ENCODE assay signal across 1 cellular context in the genomic region with DNA sequence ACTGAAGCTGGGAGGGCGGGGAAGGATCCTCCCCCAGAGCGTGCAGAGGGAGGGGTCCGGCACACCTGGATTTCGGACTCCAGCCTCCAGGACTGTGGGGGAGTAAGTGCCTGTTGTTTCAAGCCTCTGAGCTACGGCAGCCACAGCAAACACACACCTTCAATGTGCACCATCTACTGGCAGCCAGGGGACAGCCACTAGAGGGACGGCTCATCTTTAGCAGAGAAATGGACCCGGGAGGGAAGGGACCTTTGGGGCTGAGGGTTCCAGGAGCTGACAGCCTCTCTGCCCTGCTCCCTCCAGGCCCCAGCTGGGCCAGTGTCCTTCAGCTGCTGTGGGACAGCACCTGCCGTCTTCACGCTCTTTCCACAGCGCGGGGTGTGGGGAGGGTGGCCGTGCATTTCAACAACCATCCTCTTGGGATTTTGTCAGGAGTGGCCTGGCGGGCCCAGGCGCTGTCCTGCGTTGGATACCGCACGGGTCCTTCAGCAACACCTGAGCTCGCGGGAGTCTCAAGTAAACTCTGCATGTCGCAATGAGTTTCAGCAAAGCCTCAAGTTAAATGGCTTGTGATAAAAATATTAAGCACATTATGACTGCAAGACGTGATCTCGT.
TF ChIP-seq lines count a peak whose summit lies in the region.

No MANE protein-coding gene starts in this region.

TF ChIP-seq in GM23338, 12 proteins besides CTCF, POLR2A, EP300 and RAD21 (continued from another document):
- TF ChIP-seq, protein P1, sequence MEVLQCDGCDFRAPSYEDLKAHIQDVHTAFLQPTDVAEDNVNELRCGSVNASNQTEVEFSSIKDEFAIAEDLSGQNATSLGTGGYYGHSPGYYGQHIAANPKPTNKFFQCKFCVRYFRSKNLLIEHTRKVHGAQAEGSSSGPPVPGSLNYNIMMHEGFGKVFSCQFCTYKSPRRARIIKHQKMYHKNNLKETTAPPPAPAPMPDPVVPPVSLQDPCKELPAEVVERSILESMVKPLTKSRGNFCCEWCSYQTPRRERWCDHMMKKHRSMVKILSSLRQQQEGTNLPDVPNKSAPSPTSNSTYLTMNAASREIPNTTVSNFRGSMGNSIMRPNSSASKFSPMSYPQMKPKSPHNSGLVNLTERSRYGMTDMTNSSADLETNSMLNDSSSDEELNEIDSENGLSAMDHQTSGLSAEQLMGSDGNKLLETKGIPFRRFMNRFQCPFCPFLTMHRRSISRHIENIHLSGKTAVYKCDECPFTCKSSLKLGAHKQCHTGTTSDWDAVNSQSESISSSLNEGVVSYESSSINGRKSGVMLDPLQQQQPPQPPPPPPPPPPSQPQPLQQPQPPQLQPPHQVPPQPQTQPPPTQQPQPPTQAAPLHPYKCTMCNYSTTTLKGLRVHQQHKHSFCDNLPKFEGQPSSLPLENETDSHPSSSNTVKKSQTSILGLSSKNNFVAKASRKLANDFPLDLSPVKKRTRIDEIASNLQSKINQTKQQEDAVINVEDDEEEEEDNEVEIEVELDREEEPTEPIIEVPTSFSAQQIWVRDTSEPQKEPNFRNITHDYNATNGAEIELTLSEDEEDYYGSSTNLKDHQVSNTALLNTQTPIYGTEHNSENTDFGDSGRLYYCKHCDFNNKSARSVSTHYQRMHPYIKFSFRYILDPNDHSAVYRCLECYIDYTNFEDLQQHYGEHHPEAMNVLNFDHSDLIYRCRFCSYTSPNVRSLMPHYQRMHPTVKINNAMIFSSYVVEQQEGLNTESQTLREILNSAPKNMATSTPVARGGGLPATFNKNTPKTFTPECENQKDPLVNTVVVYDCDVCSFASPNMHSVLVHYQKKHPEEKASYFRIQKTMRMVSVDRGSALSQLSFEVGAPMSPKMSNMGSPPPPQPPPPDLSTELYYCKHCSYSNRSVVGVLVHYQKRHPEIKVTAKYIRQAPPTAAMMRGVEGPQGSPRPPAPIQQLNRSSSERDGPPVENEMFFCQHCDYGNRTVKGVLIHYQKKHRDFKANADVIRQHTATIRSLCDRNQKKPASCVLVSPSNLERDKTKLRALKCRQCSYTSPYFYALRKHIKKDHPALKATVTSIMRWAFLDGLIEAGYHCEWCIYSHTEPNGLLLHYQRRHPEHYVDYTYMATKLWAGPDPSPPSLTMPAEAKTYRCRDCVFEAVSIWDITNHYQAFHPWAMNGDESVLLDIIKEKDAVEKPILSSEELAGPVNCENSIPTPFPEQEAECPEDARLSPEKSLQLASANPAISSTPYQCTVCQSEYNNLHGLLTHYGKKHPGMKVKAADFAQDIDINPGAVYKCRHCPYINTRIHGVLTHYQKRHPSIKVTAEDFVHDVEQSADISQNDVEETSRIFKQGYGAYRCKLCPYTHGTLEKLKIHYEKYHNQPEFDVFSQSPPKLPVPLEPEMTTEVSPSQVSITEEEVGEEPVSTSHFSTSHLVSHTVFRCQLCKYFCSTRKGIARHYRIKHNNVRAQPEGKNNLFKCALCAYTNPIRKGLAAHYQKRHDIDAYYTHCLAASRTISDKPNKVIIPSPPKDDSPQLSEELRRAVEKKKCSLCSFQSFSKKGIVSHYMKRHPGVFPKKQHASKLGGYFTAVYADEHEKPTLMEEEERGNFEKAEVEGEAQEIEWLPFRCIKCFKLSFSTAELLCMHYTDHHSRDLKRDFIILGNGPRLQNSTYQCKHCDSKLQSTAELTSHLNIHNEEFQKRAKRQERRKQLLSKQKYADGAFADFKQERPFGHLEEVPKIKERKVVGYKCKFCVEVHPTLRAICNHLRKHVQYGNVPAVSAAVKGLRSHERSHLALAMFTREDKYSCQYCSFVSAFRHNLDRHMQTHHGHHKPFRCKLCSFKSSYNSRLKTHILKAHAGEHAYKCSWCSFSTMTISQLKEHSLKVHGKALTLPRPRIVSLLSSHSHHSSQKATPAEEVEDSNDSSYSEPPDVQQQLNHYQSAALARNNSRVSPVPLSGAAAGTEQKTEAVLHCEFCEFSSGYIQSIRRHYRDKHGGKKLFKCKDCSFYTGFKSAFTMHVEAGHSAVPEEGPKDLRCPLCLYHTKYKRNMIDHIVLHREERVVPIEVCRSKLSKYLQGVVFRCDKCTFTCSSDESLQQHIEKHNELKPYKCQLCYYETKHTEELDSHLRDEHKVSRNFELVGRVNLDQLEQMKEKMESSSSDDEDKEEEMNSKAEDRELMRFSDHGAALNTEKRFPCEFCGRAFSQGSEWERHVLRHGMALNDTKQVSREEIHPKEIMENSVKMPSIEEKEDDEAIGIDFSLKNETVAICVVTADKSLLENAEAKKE (CRISPR knock-in tag; IDR thresholded peaks at IDR 0.05) = no peak
- TF ChIP-seq ZNF114 (CRISPR knock-in tag; IDR thresholded peaks at IDR 0.05) (no peak), EZH2 (IDR thresholded peaks at IDR 0.05; ENCODE audit: low read depth, unreplicated experiment) (no peak), EZH2phosphoT487 (IDR thresholded peaks at IDR 0.05; ENCODE audit: unreplicated experiment) (no peak), CREB1 (CRISPR knock-in tag; IDR thresholded peaks at IDR 0.05; ENCODE audit: low read depth) (no peak), NANOG (IDR thresholded peaks at IDR 0.05; ENCODE audit: borderline replicate concordance) (no peak), STAT1 (IDR thresholded peaks at IDR 0.05; ENCODE audit: unreplicated experiment) (no peak), JUNB (IDR thresholded peaks at IDR 0.05; ENCODE audit: unreplicated experiment) (no peak), POLR2AphosphoS5 (IDR thresholded peaks at IDR 0.05; ENCODE audit: low read depth) (no peak)
- TF ChIP-seq, protein P2, sequence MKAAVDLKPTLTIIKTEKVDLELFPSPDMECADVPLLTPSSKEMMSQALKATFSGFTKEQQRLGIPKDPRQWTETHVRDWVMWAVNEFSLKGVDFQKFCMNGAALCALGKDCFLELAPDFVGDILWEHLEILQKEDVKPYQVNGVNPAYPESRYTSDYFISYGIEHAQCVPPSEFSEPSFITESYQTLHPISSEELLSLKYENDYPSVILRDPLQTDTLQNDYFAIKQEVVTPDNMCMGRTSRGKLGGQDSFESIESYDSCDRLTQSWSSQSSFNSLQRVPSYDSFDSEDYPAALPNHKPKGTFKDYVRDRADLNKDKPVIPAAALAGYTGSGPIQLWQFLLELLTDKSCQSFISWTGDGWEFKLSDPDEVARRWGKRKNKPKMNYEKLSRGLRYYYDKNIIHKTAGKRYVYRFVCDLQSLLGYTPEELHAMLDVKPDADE (IDR thresholded peaks at IDR 0.05) = no peak
- TF ChIP-seq, protein P3, sequence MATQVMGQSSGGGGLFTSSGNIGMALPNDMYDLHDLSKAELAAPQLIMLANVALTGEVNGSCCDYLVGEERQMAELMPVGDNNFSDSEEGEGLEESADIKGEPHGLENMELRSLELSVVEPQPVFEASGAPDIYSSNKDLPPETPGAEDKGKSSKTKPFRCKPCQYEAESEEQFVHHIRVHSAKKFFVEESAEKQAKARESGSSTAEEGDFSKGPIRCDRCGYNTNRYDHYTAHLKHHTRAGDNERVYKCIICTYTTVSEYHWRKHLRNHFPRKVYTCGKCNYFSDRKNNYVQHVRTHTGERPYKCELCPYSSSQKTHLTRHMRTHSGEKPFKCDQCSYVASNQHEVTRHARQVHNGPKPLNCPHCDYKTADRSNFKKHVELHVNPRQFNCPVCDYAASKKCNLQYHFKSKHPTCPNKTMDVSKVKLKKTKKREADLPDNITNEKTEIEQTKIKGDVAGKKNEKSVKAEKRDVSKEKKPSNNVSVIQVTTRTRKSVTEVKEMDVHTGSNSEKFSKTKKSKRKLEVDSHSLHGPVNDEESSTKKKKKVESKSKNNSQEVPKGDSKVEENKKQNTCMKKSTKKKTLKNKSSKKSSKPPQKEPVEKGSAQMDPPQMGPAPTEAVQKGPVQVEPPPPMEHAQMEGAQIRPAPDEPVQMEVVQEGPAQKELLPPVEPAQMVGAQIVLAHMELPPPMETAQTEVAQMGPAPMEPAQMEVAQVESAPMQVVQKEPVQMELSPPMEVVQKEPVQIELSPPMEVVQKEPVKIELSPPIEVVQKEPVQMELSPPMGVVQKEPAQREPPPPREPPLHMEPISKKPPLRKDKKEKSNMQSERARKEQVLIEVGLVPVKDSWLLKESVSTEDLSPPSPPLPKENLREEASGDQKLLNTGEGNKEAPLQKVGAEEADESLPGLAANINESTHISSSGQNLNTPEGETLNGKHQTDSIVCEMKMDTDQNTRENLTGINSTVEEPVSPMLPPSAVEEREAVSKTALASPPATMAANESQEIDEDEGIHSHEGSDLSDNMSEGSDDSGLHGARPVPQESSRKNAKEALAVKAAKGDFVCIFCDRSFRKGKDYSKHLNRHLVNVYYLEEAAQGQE (IDR thresholded peaks at IDR 0.05; ENCODE audit: unreplicated experiment) = no peak
